Comparison of ENCODE assay signal across 22 cellular contexts in genomic region chr3:49081429-49081828, GRCh38. TPM values are rescaled to one million over a fixed set of nuclear protein-coding genes. Genes with fewer than 3 reads are reported as not detected.
"Had no signal": no experiment of that assay in that cellular context is flagged by ENCODE, and none has a peak within 500 bp of the region (broad histone marks: within the 10 kb centered on the region; RNA-seq: fewer than 3 reads in every experiment).

No MANE protein-coding gene starts in this region.

- H3K27me3 ChIP-seq: hepatocyte, left lung, stomach had no signal

- H3K27ac ChIP-seq: epithelial cell of prostate, hepatocyte, left lung, stomach, thoracic aorta, WERI-Rb-1 had no signal

- H3K27ac Mint-ChIP-seq: activated CD4-positive, alpha-beta memory T cell treated with anti-CD3 and anti-CD28 coated beads for 36 hours; activated CD4-positive, alpha-beta T cell treated with anti-CD3 and anti-CD28 coated beads for 36 hours; activated CD8-positive, alpha-beta memory T cell treated with anti-CD3 and anti-CD28 coated beads, Interleukin-2, amount 10 ng/mL, durations not matched to agents 7 days and 5 days; activated naive CD4-positive, alpha-beta T cell treated with anti-CD3 and anti-CD28 coated beads for 36 hours; activated naive CD8-positive, alpha-beta T cell treated with anti-CD3 and anti-CD28 coated beads, Interleukin-2, amount 50 U/mL, for 24 hours; activated T-helper 2 cell treated with anti-CD3 and anti-CD28 coated beads, Interferon-gamma antibody, Interleukin-2, Interleukin-4, amounts not matched to agents 10 μg/mL and 5 μg/mL and 100 μg/mL, durations not matched to agents 14 hours and 24 hours and 36 hours; effector memory CD8-positive, alpha-beta T cell; memory B cell had no signal

- DNase-seq: activated CD4-positive, alpha-beta memory T cell treated with anti-CD3 and anti-CD28 coated beads for 36 hours; activated CD4-positive, alpha-beta T cell treated with anti-CD3 and anti-CD28 coated beads for 36 hours; activated CD8-positive, alpha-beta memory T cell treated with anti-CD3 and anti-CD28 coated beads, Interleukin-2, amount 10 ng/mL, durations not matched to agents 7 days and 5 days; activated naive CD4-positive, alpha-beta T cell treated with anti-CD3 and anti-CD28 coated beads for 36 hours; activated naive CD8-positive, alpha-beta T cell treated with anti-CD3 and anti-CD28 coated beads, Interleukin-2, amount 50 U/mL, for 24 hours; activated T-cell treated with anti-CD3 and anti-CD28 coated beads, Interleukin-2, amount 50 U/mL, for 1 hour; aorta; dermis blood vessel endothelial cell; effector memory CD8-positive, alpha-beta T cell; islet precursor cell; naive thymus-derived CD8-positive, alpha-beta T cell; retina; stimulated activated CD4-positive, alpha-beta T cell treated with anti-CD3 and anti-CD28 coated beads, Interleukin-12 subunit alpha, Interleukin-12 subunit beta, amount 100 ng/mL, for 4 hours; stimulated activated CD4-positive, alpha-beta T cell treated with anti-CD3 and anti-CD28 coated beads, Interleukin-2, amount 100 ng/mL, for 24 hours; stomach; WERI-Rb-1 had no signal

- H3K9me3 Mint-ChIP-seq: activated CD4-positive, alpha-beta memory T cell treated with anti-CD3 and anti-CD28 coated beads for 36 hours; activated naive CD4-positive, alpha-beta T cell treated with anti-CD3 and anti-CD28 coated beads for 36 hours; activated naive CD8-positive, alpha-beta T cell treated with anti-CD3 and anti-CD28 coated beads, Interleukin-2, amount 50 U/mL, for 24 hours; activated T-helper 2 cell treated with anti-CD3 and anti-CD28 coated beads, Interferon-gamma antibody, Interleukin-2, Interleukin-4, amounts not matched to agents 10 μg/mL and 5 μg/mL and 100 μg/mL, durations not matched to agents 14 hours and 24 hours and 36 hours; effector memory CD8-positive, alpha-beta T cell; memory B cell; naive thymus-derived CD8-positive, alpha-beta T cell had no signal

- ATAC-seq: activated CD4-positive, alpha-beta T cell treated with anti-CD3 and anti-CD28 coated beads for 36 hours; activated CD8-positive, alpha-beta memory T cell treated with anti-CD3 and anti-CD28 coated beads, Interleukin-2, amount 10 ng/mL, durations not matched to agents 7 days and 5 days; activated naive CD8-positive, alpha-beta T cell treated with anti-CD3 and anti-CD28 coated beads, Interleukin-2, amount 50 U/mL, for 24 hours; effector memory CD8-positive, alpha-beta T cell; left lung; naive thymus-derived CD8-positive, alpha-beta T cell had no signal

- H3K4me3 ChIP-seq: hepatocyte, left lung, stomach, thoracic aorta had no signal

- H3K27me3 Mint-ChIP-seq: activated CD4-positive, alpha-beta memory T cell treated with anti-CD3 and anti-CD28 coated beads for 36 hours; activated CD4-positive, alpha-beta T cell treated with anti-CD3 and anti-CD28 coated beads for 36 hours; activated CD8-positive, alpha-beta memory T cell treated with anti-CD3 and anti-CD28 coated beads, Interleukin-2, amount 10 ng/mL, durations not matched to agents 7 days and 5 days; activated naive CD8-positive, alpha-beta T cell treated with anti-CD3 and anti-CD28 coated beads, Interleukin-2, amount 50 U/mL, for 24 hours; effector memory CD8-positive, alpha-beta T cell; memory B cell; naive thymus-derived CD8-positive, alpha-beta T cell had no signal

- H3K4me3 Mint-ChIP-seq: activated CD4-positive, alpha-beta memory T cell treated with anti-CD3 and anti-CD28 coated beads for 36 hours; activated CD4-positive, alpha-beta T cell treated with anti-CD3 and anti-CD28 coated beads for 36 hours; activated CD8-positive, alpha-beta memory T cell treated with anti-CD3 and anti-CD28 coated beads, Interleukin-2, amount 10 ng/mL, durations not matched to agents 7 days and 5 days; activated naive CD4-positive, alpha-beta T cell treated with anti-CD3 and anti-CD28 coated beads for 36 hours; activated naive CD8-positive, alpha-beta T cell treated with anti-CD3 and anti-CD28 coated beads, Interleukin-2, amount 50 U/mL, for 24 hours; effector memory CD8-positive, alpha-beta T cell; memory B cell; naive thymus-derived CD8-positive, alpha-beta T cell had no signal

- H2AFZ ChIP-seq: hepatocyte had no signal

- H3K9me3 ChIP-seq: left lung, stomach, thoracic aorta had no signal

- H3K4me2 ChIP-seq: hepatocyte had no signal

RNA-seq across cellular contexts. Expression of gene LAMB2, which starts 51.4 kb away (rescaled TPM):
- total RNA-seq: activated CD4-positive, alpha-beta memory T cell treated with anti-CD3 and anti-CD28 coated beads for 36 hours; activated CD8-positive, alpha-beta memory T cell treated with anti-CD3 and anti-CD28 coated beads, Interleukin-2, amount 10 ng/mL, durations not matched to agents 7 days and 5 days; activated naive CD4-positive, alpha-beta T cell treated with anti-CD3 and anti-CD28 coated beads for 36 hours had no signal
- polyA plus RNA-seq: naive thymus-derived CD8-positive, alpha-beta T cell had no signal
